1 cellular context compared by ENCODE assay signal in the genomic region with DNA sequence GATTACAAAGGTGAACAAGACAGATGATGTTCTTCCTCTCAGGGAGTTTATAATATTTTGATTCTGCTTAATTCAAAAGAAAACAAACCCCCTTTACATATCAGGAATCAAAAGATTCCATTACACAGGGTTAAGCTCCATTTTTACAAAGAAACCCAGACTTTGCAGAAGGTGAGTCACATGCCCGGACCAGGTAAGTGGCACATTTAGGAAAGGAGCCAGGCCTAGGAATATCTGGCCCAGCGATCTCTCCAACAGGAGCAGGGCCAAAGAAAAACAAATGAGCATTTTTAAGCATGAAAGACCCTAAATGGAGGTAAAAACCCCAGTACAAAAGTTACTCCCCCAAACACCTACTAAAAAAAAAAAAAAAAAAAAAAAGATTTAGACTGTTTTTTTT.
TF ChIP-seq lines count a peak whose summit lies in the region.

No MANE protein-coding gene starts in this region.

TF ChIP-seq in GM12878, 131 proteins besides CTCF, POLR2A, EP300 and RAD21:
- TF ChIP-seq TCF3 (IDR thresholded peaks at IDR 0.05; ENCODE audit: borderline replicate concordance, insufficient read depth, low read depth, low read length) (no peak), EZH2 (IDR thresholded peaks at IDR 0.05; ENCODE audit: borderline replicate concordance, control insufficient read depth, low read depth, low read length) (no peak)
